In the genomic region with DNA sequence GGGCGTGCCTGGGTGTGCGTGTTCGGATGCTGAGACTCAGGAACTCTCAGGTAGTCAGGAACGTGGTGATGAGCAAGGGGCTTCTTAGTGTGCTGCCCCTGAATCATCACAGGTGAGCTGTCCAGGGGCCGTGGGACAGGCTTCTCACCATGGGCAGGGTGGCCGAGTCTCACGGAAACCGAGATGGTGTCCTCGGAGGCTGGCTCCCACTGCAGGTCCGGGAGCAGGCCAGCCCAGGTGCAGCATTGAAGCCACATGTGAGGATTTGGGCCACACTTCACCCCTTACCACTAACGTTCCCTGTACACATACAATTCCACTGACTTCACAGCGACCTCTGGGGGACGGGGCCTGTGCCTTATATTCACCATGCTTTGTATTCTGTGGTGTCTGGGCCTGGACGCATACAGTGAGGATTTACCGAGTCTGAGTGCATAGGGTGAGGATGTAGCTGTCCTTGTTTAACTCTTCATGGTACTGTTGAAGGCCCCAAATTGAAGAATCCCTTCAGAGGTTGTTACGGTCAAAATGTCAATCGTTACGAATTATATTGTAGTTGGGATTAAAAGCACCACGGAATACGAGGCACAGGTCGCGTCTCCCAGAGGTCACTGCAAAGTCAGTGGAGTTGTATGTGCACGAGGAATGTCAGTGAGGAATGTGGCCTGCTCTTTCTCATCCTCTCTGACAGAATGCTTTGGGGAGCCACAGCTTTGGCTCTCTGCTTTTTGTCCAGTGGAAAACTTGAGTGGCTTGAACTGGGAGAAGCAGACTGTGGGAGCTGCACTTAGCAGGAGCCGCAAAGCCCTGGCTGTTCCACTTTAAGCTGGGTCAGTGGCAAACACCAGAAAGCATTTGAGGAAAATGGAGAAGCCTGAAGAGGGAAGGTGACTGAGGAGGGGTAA, we compare ENCODE assay signal across 1 cellular context.
TF ChIP-seq lines count a peak whose summit lies in the region.

No MANE protein-coding gene starts in this region.

TF ChIP-seq in GM23338, 12 proteins besides CTCF, POLR2A, EP300 and RAD21 (continued from another document):
- TF ChIP-seq, protein P1, sequence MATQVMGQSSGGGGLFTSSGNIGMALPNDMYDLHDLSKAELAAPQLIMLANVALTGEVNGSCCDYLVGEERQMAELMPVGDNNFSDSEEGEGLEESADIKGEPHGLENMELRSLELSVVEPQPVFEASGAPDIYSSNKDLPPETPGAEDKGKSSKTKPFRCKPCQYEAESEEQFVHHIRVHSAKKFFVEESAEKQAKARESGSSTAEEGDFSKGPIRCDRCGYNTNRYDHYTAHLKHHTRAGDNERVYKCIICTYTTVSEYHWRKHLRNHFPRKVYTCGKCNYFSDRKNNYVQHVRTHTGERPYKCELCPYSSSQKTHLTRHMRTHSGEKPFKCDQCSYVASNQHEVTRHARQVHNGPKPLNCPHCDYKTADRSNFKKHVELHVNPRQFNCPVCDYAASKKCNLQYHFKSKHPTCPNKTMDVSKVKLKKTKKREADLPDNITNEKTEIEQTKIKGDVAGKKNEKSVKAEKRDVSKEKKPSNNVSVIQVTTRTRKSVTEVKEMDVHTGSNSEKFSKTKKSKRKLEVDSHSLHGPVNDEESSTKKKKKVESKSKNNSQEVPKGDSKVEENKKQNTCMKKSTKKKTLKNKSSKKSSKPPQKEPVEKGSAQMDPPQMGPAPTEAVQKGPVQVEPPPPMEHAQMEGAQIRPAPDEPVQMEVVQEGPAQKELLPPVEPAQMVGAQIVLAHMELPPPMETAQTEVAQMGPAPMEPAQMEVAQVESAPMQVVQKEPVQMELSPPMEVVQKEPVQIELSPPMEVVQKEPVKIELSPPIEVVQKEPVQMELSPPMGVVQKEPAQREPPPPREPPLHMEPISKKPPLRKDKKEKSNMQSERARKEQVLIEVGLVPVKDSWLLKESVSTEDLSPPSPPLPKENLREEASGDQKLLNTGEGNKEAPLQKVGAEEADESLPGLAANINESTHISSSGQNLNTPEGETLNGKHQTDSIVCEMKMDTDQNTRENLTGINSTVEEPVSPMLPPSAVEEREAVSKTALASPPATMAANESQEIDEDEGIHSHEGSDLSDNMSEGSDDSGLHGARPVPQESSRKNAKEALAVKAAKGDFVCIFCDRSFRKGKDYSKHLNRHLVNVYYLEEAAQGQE (IDR thresholded peaks at IDR 0.05; ENCODE audit: unreplicated experiment), result no peak
- TF ChIP-seq POLR2AphosphoS5 (IDR thresholded peaks at IDR 0.05; ENCODE audit: low read depth), result no peak
- TF ChIP-seq EZH2 (IDR thresholded peaks at IDR 0.05; ENCODE audit: low read depth, unreplicated experiment), result no peak
- TF ChIP-seq, protein P2, sequence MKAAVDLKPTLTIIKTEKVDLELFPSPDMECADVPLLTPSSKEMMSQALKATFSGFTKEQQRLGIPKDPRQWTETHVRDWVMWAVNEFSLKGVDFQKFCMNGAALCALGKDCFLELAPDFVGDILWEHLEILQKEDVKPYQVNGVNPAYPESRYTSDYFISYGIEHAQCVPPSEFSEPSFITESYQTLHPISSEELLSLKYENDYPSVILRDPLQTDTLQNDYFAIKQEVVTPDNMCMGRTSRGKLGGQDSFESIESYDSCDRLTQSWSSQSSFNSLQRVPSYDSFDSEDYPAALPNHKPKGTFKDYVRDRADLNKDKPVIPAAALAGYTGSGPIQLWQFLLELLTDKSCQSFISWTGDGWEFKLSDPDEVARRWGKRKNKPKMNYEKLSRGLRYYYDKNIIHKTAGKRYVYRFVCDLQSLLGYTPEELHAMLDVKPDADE (IDR thresholded peaks at IDR 0.05), result no peak
- no peak for TF ChIP-seq ZNF331 (CRISPR knock-in tag; IDR thresholded peaks at IDR 0.05; ENCODE audit: low read depth)
- TF ChIP-seq ZNF114 (CRISPR knock-in tag; IDR thresholded peaks at IDR 0.05), result no peak
- no peak for TF ChIP-seq NANOG (IDR thresholded peaks at IDR 0.05; ENCODE audit: borderline replicate concordance)
- TF ChIP-seq STAT1 (IDR thresholded peaks at IDR 0.05; ENCODE audit: unreplicated experiment), result no peak
- TF ChIP-seq, protein P3, sequence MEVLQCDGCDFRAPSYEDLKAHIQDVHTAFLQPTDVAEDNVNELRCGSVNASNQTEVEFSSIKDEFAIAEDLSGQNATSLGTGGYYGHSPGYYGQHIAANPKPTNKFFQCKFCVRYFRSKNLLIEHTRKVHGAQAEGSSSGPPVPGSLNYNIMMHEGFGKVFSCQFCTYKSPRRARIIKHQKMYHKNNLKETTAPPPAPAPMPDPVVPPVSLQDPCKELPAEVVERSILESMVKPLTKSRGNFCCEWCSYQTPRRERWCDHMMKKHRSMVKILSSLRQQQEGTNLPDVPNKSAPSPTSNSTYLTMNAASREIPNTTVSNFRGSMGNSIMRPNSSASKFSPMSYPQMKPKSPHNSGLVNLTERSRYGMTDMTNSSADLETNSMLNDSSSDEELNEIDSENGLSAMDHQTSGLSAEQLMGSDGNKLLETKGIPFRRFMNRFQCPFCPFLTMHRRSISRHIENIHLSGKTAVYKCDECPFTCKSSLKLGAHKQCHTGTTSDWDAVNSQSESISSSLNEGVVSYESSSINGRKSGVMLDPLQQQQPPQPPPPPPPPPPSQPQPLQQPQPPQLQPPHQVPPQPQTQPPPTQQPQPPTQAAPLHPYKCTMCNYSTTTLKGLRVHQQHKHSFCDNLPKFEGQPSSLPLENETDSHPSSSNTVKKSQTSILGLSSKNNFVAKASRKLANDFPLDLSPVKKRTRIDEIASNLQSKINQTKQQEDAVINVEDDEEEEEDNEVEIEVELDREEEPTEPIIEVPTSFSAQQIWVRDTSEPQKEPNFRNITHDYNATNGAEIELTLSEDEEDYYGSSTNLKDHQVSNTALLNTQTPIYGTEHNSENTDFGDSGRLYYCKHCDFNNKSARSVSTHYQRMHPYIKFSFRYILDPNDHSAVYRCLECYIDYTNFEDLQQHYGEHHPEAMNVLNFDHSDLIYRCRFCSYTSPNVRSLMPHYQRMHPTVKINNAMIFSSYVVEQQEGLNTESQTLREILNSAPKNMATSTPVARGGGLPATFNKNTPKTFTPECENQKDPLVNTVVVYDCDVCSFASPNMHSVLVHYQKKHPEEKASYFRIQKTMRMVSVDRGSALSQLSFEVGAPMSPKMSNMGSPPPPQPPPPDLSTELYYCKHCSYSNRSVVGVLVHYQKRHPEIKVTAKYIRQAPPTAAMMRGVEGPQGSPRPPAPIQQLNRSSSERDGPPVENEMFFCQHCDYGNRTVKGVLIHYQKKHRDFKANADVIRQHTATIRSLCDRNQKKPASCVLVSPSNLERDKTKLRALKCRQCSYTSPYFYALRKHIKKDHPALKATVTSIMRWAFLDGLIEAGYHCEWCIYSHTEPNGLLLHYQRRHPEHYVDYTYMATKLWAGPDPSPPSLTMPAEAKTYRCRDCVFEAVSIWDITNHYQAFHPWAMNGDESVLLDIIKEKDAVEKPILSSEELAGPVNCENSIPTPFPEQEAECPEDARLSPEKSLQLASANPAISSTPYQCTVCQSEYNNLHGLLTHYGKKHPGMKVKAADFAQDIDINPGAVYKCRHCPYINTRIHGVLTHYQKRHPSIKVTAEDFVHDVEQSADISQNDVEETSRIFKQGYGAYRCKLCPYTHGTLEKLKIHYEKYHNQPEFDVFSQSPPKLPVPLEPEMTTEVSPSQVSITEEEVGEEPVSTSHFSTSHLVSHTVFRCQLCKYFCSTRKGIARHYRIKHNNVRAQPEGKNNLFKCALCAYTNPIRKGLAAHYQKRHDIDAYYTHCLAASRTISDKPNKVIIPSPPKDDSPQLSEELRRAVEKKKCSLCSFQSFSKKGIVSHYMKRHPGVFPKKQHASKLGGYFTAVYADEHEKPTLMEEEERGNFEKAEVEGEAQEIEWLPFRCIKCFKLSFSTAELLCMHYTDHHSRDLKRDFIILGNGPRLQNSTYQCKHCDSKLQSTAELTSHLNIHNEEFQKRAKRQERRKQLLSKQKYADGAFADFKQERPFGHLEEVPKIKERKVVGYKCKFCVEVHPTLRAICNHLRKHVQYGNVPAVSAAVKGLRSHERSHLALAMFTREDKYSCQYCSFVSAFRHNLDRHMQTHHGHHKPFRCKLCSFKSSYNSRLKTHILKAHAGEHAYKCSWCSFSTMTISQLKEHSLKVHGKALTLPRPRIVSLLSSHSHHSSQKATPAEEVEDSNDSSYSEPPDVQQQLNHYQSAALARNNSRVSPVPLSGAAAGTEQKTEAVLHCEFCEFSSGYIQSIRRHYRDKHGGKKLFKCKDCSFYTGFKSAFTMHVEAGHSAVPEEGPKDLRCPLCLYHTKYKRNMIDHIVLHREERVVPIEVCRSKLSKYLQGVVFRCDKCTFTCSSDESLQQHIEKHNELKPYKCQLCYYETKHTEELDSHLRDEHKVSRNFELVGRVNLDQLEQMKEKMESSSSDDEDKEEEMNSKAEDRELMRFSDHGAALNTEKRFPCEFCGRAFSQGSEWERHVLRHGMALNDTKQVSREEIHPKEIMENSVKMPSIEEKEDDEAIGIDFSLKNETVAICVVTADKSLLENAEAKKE (CRISPR knock-in tag; IDR thresholded peaks at IDR 0.05), result no peak
- TF ChIP-seq CREB1 (CRISPR knock-in tag; IDR thresholded peaks at IDR 0.05; ENCODE audit: low read depth), result no peak
